In genomic region chr22:35380537-35381423, GRCh38 we compare ENCODE assay signal across 8 cellular contexts. TPM values are rescaled to one million over a fixed set of nuclear protein-coding genes. Genes with fewer than 3 reads are reported as not detected.
A peak's percentile ranks its signal among the peaks of the same experiment; 100 is the strongest.
DNase-seq lines count a peak whose midpoint lies in the region; ATAC-seq, FAIRE-seq and TF ChIP-seq lines count a peak whose summit lies in the region.

Gene HMOX1 (plus strand): TSS chr22:35381096. CDS start chr22:35381174, 78 bp downstream.

- peak in 4 of 12 donors; percentile 12 to 48 (median 38) for TF ChIP-seq CTCF in heart left ventricle (IDR thresholded peaks at IDR 0.05)
- TF ChIP-seq CTCF in osteocyte (IDR thresholded peaks at IDR 0.05), result no peak
- TF ChIP-seq CTCF in D721Med (IDR thresholded peaks at IDR 0.05; ENCODE audit: insufficient read depth, missing control alignments), result no peak

- H3K9me3 Mint-ChIP-seq in CD8-positive, alpha-beta memory T cell, result no peaks in the 10 kb centered on the region
- no peaks in the 10 kb centered on the region for H3K9me3 Mint-ChIP-seq in osteocyte (ENCODE audit: unreplicated experiment)

- no peak for FAIRE-seq in D721Med (lab: Jason Lieb, UNC)

- peak in 1 of 2 donors; percentile 64 for TF ChIP-seq POLR2A in heart left ventricle (IDR thresholded peaks at IDR 0.05)

- no peaks in the 10 kb centered on the region for H3K36me3 ChIP-seq in CD8-positive, alpha-beta memory T cell (ENCODE audit: insufficient read depth, low read length)
- H3K36me3 ChIP-seq in heart left ventricle, result peaks cover 0 to 27% (median 0%) of the 10 kb centered on the region in 9 donors

- H3K27ac ChIP-seq in CD8-positive, alpha-beta memory T cell (ENCODE audit: low read depth, low read length), result no peak within 1 kb of the TSS
- H3K27ac ChIP-seq in angular gyrus (ENCODE audit: low read depth, low read length) (peak within 1 kb of the TSS; percentile 54), heart left ventricle (peak within 1 kb of the TSS in 11 of 12 donors; percentile 18 to 91 (median 70))

- peaks cover 9% of the 10 kb centered on the region for H3K27me3 ChIP-seq in CD8-positive, alpha-beta memory T cell (ENCODE audit: insufficient read depth, low read length, poor library complexity, severe bottlenecking)
- no peaks in the 10 kb centered on the region for H3K27me3 ChIP-seq in heart left ventricle

- TF ChIP-seq EP300 in Ishikawa (IDR thresholded peaks at IDR 0.05; ENCODE audit: borderline replicate concordance), result no peak

- intact Hi-C loops in heart left ventricle (cut with DNase I), result no loop called here

- POLR2A ChIA-PET in CD8-positive, alpha-beta memory T cell (lab: Charles Lee), result no interaction called here

- ATAC-seq in GM19455 (IDR thresholded peaks at IDR 0.05; ENCODE audit: unreplicated experiment) (peak; percentile 55), heart left ventricle (peak; percentile 77 to 94 (median 90))

- H3K4me3 Mint-ChIP-seq in CD8-positive, alpha-beta memory T cell, result peak within 1 kb of the TSS in 6 of 7 donors; percentile 38 to 85 (median 50)
- peak within 1 kb of the TSS; percentile 86 for H3K4me3 Mint-ChIP-seq in osteocyte (ENCODE audit: unreplicated experiment)

- H3K9me3 ChIP-seq in CD8-positive, alpha-beta memory T cell (ENCODE audit: low read length), result no peaks in the 10 kb centered on the region
- no peaks in the 10 kb centered on the region for H3K9me3 ChIP-seq in heart left ventricle

- peak; percentile 12 to 58 (median 26) for DNase-seq in CD8-positive, alpha-beta memory T cell
- DNase-seq in SW 1271 (lab: John Stamatoyannopoulos, UW) (peak; percentile 14 to 58), heart left ventricle (peak; percentile 89 to 96 (median 92)), osteocyte (ENCODE audit: extremely low spot score, unreplicated experiment) (peak; percentile 96), D721Med (ENCODE audit: insufficient read length, low spot score) (no peak)

- H3K27me3 Mint-ChIP-seq in CD8-positive, alpha-beta memory T cell, result peaks cover 20 to 32% of the 10 kb centered on the region in 2 donors
- H3K27me3 Mint-ChIP-seq in osteocyte (ENCODE audit: unreplicated experiment), result no peaks in the 10 kb centered on the region

- CTCF ChIA-PET in CD8-positive, alpha-beta memory T cell (lab: Charles Lee), result interaction anchor here (1.0 kb wide), 1 partner anchor 32 kb away, joined by 3 read pairs; no protein-coding TSS in a partner anchor

- H3K4me1 ChIP-seq in CD8-positive, alpha-beta memory T cell (ENCODE audit: insufficient read depth, low read length), result peaks cover 14% of the 10 kb centered on the region
- H3K4me1 ChIP-seq in heart left ventricle, result peaks cover 0 to 65% (median 18%) of the 10 kb centered on the region in 12 donors

- peak within 1 kb of the TSS in 2 of 8 donors; percentile 50 to 72 for H3K27ac Mint-ChIP-seq in CD8-positive, alpha-beta memory T cell
- H3K27ac Mint-ChIP-seq in osteocyte (ENCODE audit: unreplicated experiment), result peak within 1 kb of the TSS; percentile 80

- 4 to 6% (median 5%) methylated on average over 36 to 47 of the region's 47 CpGs for WGBS in heart left ventricle, 4 donors

- H3K4me1 Mint-ChIP-seq in CD8-positive, alpha-beta memory T cell, result peaks cover 10 to 24% (median 22%) of the 10 kb centered on the region in 3 donors
- H3K4me1 Mint-ChIP-seq in osteocyte (ENCODE audit: unreplicated experiment), result peaks cover 46% of the 10 kb centered on the region

- TF ChIP-seq RAD21 in Ishikawa (IDR thresholded peaks at IDR 0.05; ENCODE audit: low read depth), result peak; percentile 20; the same call in 1 of the 2 replicates

- no peaks in the 10 kb centered on the region for H3K36me3 Mint-ChIP-seq in CD8-positive, alpha-beta memory T cell
- H3K36me3 Mint-ChIP-seq in osteocyte (ENCODE audit: unreplicated experiment), result peaks cover 4% of the 10 kb centered on the region

- H3K4me3 ChIP-seq in CD8-positive, alpha-beta memory T cell (ENCODE audit: low read length), result no peak within 1 kb of the TSS
- H3K4me3 ChIP-seq in heart left ventricle, result peak within 1 kb of the TSS; percentile 19 to 83 (median 63)

TF ChIP-seq in Ishikawa, 13 proteins besides CTCF, POLR2A, EP300 and RAD21:
- TF ChIP-seq EGR1 (IDR thresholded peaks at IDR 0.05) (no peak), REST (IDR thresholded peaks at IDR 0.05; ENCODE audit: low read depth) (no peak), TCF12 (IDR thresholded peaks at IDR 0.05; ENCODE audit: low read depth) (no peak), FOXM1 (IDR thresholded peaks at IDR 0.05; ENCODE audit: borderline replicate concordance, low read depth) (0 out of 2 replicates have a peak, but pooled peaks have one; percentile 18), USF1 (IDR thresholded peaks at IDR 0.05) (peak; percentile 97), MAX (IDR thresholded peaks at IDR 0.05) (peak; percentile 77), TAF1 (IDR thresholded peaks at IDR 0.05; ENCODE audit: low read depth) (peak; percentile 37; the same call in 1 of the 2 replicates), CREB1 (IDR thresholded peaks at IDR 0.05; ENCODE audit: low read depth) (no peak), CEBPB (IDR thresholded peaks at IDR 0.05) (peak; percentile 80), TEAD4 (IDR thresholded peaks at IDR 0.05) (peak; percentile 33), YY1 (IDR thresholded peaks at IDR 0.05; ENCODE audit: low read depth) (no peak), ZBTB7A (IDR thresholded peaks at IDR 0.05; ENCODE audit: low read depth) (no peak), NFIC (IDR thresholded peaks at IDR 0.05) (no peak)

RNA-seq across cellular contexts. Expression of gene HMOX1, which starts in this region (rescaled TPM):
- total RNA-seq in CD8-positive, alpha-beta memory T cell, result 1 to 10 TPM; 5.1 to 5.6 TPM
- 0.25 TPM for polyA plus RNA-seq in CD8-positive, alpha-beta memory T cell
- total RNA-seq in heart left ventricle (100 to 1,000 TPM in 1 of 9 donors, 10 to 100 TPM in 2, 1 to 10 TPM in 6; 2.6 to 126 (median 5.2) TPM), osteocyte (37.2 and 44.3 TPM in 2 replicates)
- polyA plus RNA-seq in heart left ventricle, result 1 to 10 TPM; 2.4 to 4.8 TPM
